14 cellular contexts compared by ENCODE assay signal in genomic region chr10:75606203-75606779, GRCh38.
DNase-seq lines count a peak whose midpoint lies in the region; ATAC-seq lines count a peak whose summit lies in the region.
"Had no signal": no experiment of that assay in that cellular context is flagged by ENCODE, and none has a peak within 500 bp of the region (broad histone marks: within the 10 kb centered on the region; RNA-seq: fewer than 3 reads in every experiment).

No MANE protein-coding gene starts in this region.

- peaks cover 0 to under 1% (median 0%) of the 10 kb centered on the region in 11 donors for H3K9me3 Mint-ChIP-seq in naive thymus-derived CD4-positive, alpha-beta T cell
- H3K9me3 Mint-ChIP-seq: activated naive CD4-positive, alpha-beta T cell treated with anti-CD3 and anti-CD28 coated beads, Interleukin-2, amount 50 U/mL, for 24 hours had no signal

- H3K36me3 ChIP-seq in naive thymus-derived CD4-positive, alpha-beta T cell (ENCODE audit: control insufficient read depth in 2 of 3, insufficient read depth in 3 of 3, low read length in 3 of 3): no peaks in the 10 kb centered on the region
- H3K36me3 ChIP-seq: sigmoid colon had no signal

- H3K36me3 Mint-ChIP-seq in naive thymus-derived CD4-positive, alpha-beta T cell: no peaks in the 10 kb centered on the region
- H3K36me3 Mint-ChIP-seq: activated naive CD4-positive, alpha-beta T cell treated with anti-CD3 and anti-CD28 coated beads, Interleukin-2, amount 50 U/mL, for 24 hours; CD4-positive, CD25-positive, alpha-beta regulatory T cell had no signal

- POLR2A ChIA-PET in naive thymus-derived CD4-positive, alpha-beta T cell (lab: Charles Lee): no interaction called here

- no peak overlapping the region for H3K4me3 ChIP-seq in naive thymus-derived CD4-positive, alpha-beta T cell (ENCODE audit: low read length)
- H3K4me3 ChIP-seq: sigmoid colon had no signal

- CTCF ChIA-PET in naive thymus-derived CD4-positive, alpha-beta T cell (lab: Charles Lee): no interaction called here

- DNase-seq in left lobe of liver (ENCODE audit: low spot score) (peak; percentile 55), pons (ENCODE audit: low spot score) (no peak), NCI-H2081 (lab: John Stamatoyannopoulos, UW) (no peak), NK-92 (lab: John Stamatoyannopoulos, UW; ENCODE audit: unreplicated experiment) (no peak)
- DNase-seq in naive thymus-derived CD4-positive, alpha-beta T cell: no peak
- DNase-seq: activated CD4-positive, alpha-beta T cell treated with anti-CD3 and anti-CD28 coated beads, Interleukin-2, amount 50 U/mL, for 4 hours; CD4-positive, CD25-positive, alpha-beta regulatory T cell; dermis blood vessel endothelial cell; NCI-H69; sigmoid colon had no signal

- H3K27ac Mint-ChIP-seq in naive thymus-derived CD4-positive, alpha-beta T cell: no peak overlapping the region
- H3K27ac Mint-ChIP-seq: activated naive CD4-positive, alpha-beta T cell treated with anti-CD3 and anti-CD28 coated beads, Interleukin-2, amount 50 U/mL, for 24 hours; CD4-positive, CD25-positive, alpha-beta regulatory T cell had no signal

- no peak overlapping the region for H3K27ac ChIP-seq in naive thymus-derived CD4-positive, alpha-beta T cell (ENCODE audit: low read depth, low read length)
- H3K27ac ChIP-seq: sigmoid colon had no signal

- H3K4me1 ChIP-seq in naive thymus-derived CD4-positive, alpha-beta T cell (ENCODE audit: control insufficient read depth in 2 of 2, insufficient read depth in 2 of 2, low read length in 2 of 2): no peaks in the 10 kb centered on the region

- peaks cover 0 to 29% (median 9%) of the 10 kb centered on the region in 5 donors for H3K27me3 Mint-ChIP-seq in naive thymus-derived CD4-positive, alpha-beta T cell

- H3K4me1 Mint-ChIP-seq in naive thymus-derived CD4-positive, alpha-beta T cell: no peaks in the 10 kb centered on the region
- H3K4me1 Mint-ChIP-seq: activated naive CD4-positive, alpha-beta T cell treated with anti-CD3 and anti-CD28 coated beads, Interleukin-2, amount 50 U/mL, for 24 hours; CD4-positive, CD25-positive, alpha-beta regulatory T cell had no signal

- no peaks in the 10 kb centered on the region for H3K27me3 ChIP-seq in naive thymus-derived CD4-positive, alpha-beta T cell (ENCODE audit: control insufficient read depth in 2 of 2, insufficient read depth in 2 of 2, low read length in 2 of 2)
- H3K27me3 ChIP-seq: sigmoid colon had no signal

- no peaks in the 10 kb centered on the region for H3K9me3 ChIP-seq in naive thymus-derived CD4-positive, alpha-beta T cell (ENCODE audit: control insufficient read depth in 2 of 3, low read length in 3 of 3)
- H3K9me3 ChIP-seq: sigmoid colon had no signal

- H3K4me3 Mint-ChIP-seq in naive thymus-derived CD4-positive, alpha-beta T cell: no peak overlapping the region
- H3K4me3 Mint-ChIP-seq: activated naive CD4-positive, alpha-beta T cell treated with anti-CD3 and anti-CD28 coated beads, Interleukin-2, amount 50 U/mL, for 24 hours; CD4-positive, CD25-positive, alpha-beta regulatory T cell had no signal

- ATAC-seq in GM18868 (IDR thresholded peaks at IDR 0.05; ENCODE audit: unreplicated experiment) (peak; percentile 50), GM21576 (IDR thresholded peaks at IDR 0.05; ENCODE audit: unreplicated experiment) (peak; percentile 62), HG03196 (IDR thresholded peaks at IDR 0.05; ENCODE audit: unreplicated experiment) (peak; percentile 66), left lobe of liver (peak; percentile 88)
- ATAC-seq in naive thymus-derived CD4-positive, alpha-beta T cell: no peak

- intact Hi-C loops in naive thymus-derived CD4-positive, alpha-beta T cell (cut with micrococcal nuclease): no loop called here
